In the genomic region with DNA sequence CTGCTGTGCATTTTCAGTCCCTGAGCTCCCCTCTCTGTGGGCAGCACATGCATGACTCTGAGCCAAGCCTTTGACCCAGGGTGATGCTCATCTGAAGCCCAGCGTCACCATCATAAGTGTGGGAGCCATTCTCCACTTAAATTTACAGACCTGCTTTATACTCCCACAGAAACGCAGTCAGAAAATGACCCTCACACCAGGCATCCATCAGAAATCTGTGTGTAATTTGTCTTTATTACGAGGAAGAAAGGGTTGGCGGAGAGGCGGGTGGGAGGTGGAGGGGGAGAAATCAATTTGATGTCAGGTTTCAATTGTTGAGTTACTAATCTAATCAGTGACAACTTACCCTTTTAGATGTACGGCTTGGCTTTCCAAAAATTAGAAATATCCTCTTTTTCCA, we compare ENCODE assay signal across 1 cellular context.
TF ChIP-seq lines count a peak whose summit lies in the region.

No MANE protein-coding gene starts in this region.

TF ChIP-seq in HepG2, 621 proteins besides CTCF, POLR2A, EP300 and RAD21 (continued from another document):
- TF ChIP-seq, protein P1, sequence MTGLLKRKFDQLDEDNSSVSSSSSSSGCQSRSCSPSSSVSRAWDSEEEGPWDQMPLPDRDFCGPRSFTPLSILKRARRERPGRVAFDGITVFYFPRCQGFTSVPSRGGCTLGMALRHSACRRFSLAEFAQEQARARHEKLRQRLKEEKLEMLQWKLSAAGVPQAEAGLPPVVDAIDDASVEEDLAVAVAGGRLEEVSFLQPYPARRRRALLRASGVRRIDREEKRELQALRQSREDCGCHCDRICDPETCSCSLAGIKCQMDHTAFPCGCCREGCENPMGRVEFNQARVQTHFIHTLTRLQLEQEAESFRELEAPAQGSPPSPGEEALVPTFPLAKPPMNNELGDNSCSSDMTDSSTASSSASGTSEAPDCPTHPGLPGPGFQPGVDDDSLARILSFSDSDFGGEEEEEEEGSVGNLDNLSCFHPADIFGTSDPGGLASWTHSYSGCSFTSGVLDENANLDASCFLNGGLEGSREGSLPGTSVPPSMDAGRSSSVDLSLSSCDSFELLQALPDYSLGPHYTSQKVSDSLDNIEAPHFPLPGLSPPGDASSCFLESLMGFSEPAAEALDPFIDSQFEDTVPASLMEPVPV (CRISPR knock-in tag; IDR thresholded peaks at IDR 0.05): no peak
